In the genomic region with DNA sequence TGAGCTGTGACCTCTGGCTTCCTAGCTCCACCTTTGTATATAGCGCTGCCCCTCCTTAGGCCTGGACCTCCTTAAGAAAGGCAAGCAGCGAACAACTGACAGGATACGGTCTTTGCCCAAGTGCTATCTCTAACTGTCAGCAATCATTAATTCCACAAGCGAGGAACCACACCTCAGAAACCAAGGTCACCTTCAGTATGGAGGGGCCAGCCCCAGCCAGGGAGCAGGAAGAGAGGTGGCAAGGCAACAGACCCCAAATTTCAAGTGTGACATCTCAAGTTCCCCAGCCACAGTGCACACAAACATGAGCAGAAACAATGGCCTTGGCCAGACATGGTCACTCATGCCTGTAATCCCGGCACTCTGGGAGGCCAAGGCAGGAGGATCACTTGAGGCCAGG, we compare ENCODE assay signal across 34 cellular contexts. TPM values are rescaled to one million over a fixed set of nuclear protein-coding genes. Genes with fewer than 3 reads are reported as not detected.
"Had no signal": no experiment of that assay in that cellular context is flagged by ENCODE, and none has a peak within 500 bp of the region (broad histone marks: within the 10 kb centered on the region; RNA-seq: fewer than 3 reads in every experiment).

No MANE protein-coding gene starts in this region.

- H3K36me3 ChIP-seq: ascending aorta, breast epithelium, cardiac muscle cell, colonic mucosa, esophagus squamous epithelium had no signal

- H3K27me3 ChIP-seq: ascending aorta, breast epithelium, colonic mucosa had no signal

- H3K9me3 ChIP-seq: ascending aorta, breast epithelium, colonic mucosa, esophagus squamous epithelium had no signal

- H3K27ac ChIP-seq: ascending aorta, breast epithelium, cardiac muscle cell, colonic mucosa, epithelial cell of prostate, esophagus squamous epithelium had no signal

- H3K9me3 Mint-ChIP-seq: activated CD4-positive, alpha-beta memory T cell treated with anti-CD3 and anti-CD28 coated beads for 36 hours; activated CD4-positive, alpha-beta T cell treated with anti-CD3 and anti-CD28 coated beads, Interleukin-2, amount 10 ng/mL, durations not matched to agents 24 days and 14 days; activated naive CD4-positive, alpha-beta T cell treated with anti-CD3 and anti-CD28 coated beads, Interleukin-2, amount 10 ng/mL, durations not matched to agents 7 days and 5 days; activated naive CD4-positive, alpha-beta T cell treated with anti-CD3 and anti-CD28 coated beads, Interleukin-2, amount 50 U/mL, for 72 hours; activated naive CD8-positive, alpha-beta T cell treated with anti-CD3 and anti-CD28 coated beads, Interleukin-2, amount 10 ng/mL, durations not matched to agents 7 days and 5 days; activated T-cell treated with anti-CD3 and anti-CD28 coated beads, Interleukin-2, amount 50 U/mL, for 24 hours; activated T-cell treated with anti-CD3 and anti-CD28 coated beads, Interleukin-2, amount 50 U/mL, for 72 hours; brain; effector memory CD8-positive, alpha-beta T cell had no signal

- H3K4me3 ChIP-seq: ascending aorta, breast epithelium, cardiac muscle cell, colonic mucosa, esophagus squamous epithelium had no signal

- ATAC-seq: activated CD4-positive, alpha-beta T cell treated with anti-CD3 and anti-CD28 coated beads for 36 hours; activated CD8-positive, alpha-beta T cell treated with anti-CD3 and anti-CD28 coated beads, Interleukin-2, amount 10 ng/mL, durations not matched to agents 7 days and 5 days; activated naive CD4-positive, alpha-beta T cell treated with anti-CD3 and anti-CD28 coated beads, Interleukin-2, amount 50 U/mL, for 72 hours; activated T-cell treated with anti-CD3 and anti-CD28 coated beads, Interleukin-2, amount 50 U/mL, for 72 hours; effector memory CD8-positive, alpha-beta T cell had no signal

- H3K27ac Mint-ChIP-seq: activated CD4-positive, alpha-beta memory T cell treated with anti-CD3 and anti-CD28 coated beads for 36 hours; activated CD4-positive, alpha-beta T cell treated with anti-CD3 and anti-CD28 coated beads for 36 hours; activated CD4-positive, alpha-beta T cell treated with anti-CD3 and anti-CD28 coated beads, Interleukin-2, amount 10 ng/mL, durations not matched to agents 24 days and 14 days; activated CD8-positive, alpha-beta T cell treated with anti-CD3 and anti-CD28 coated beads, Interleukin-2, amount 10 ng/mL, durations not matched to agents 7 days and 5 days; activated naive CD4-positive, alpha-beta T cell treated with anti-CD3 and anti-CD28 coated beads, Interleukin-2, amount 10 ng/mL, durations not matched to agents 7 days and 5 days; activated naive CD4-positive, alpha-beta T cell treated with anti-CD3 and anti-CD28 coated beads, Interleukin-2, amount 50 U/mL, for 72 hours; activated naive CD8-positive, alpha-beta T cell treated with anti-CD3 and anti-CD28 coated beads, Interleukin-2, amount 10 ng/mL, durations not matched to agents 7 days and 5 days; activated T-cell treated with anti-CD3 and anti-CD28 coated beads, Interleukin-2, amount 50 U/mL, for 24 hours; activated T-cell treated with anti-CD3 and anti-CD28 coated beads, Interleukin-2, amount 50 U/mL, for 72 hours; brain; effector memory CD8-positive, alpha-beta T cell had no signal

- H3K36me3 Mint-ChIP-seq: activated CD4-positive, alpha-beta memory T cell treated with anti-CD3 and anti-CD28 coated beads for 36 hours; activated naive CD4-positive, alpha-beta T cell treated with anti-CD3 and anti-CD28 coated beads, Interleukin-2, amount 10 ng/mL, durations not matched to agents 7 days and 5 days; activated naive CD4-positive, alpha-beta T cell treated with anti-CD3 and anti-CD28 coated beads, Interleukin-2, amount 50 U/mL, for 72 hours; activated naive CD8-positive, alpha-beta T cell treated with anti-CD3 and anti-CD28 coated beads, Interleukin-2, amount 10 ng/mL, durations not matched to agents 7 days and 5 days; brain had no signal

- FAIRE-seq: endometrium, endothelial cell of umbilical vein had no signal

- H3K4me1 Mint-ChIP-seq: activated CD4-positive, alpha-beta T cell treated with anti-CD3 and anti-CD28 coated beads, Interleukin-2, amount 10 ng/mL, durations not matched to agents 24 days and 14 days had no signal

- H3K4me3 Mint-ChIP-seq: activated CD4-positive, alpha-beta memory T cell treated with anti-CD3 and anti-CD28 coated beads for 36 hours; activated CD4-positive, alpha-beta T cell treated with anti-CD3 and anti-CD28 coated beads for 36 hours; activated CD4-positive, alpha-beta T cell treated with anti-CD3 and anti-CD28 coated beads, Interleukin-2, amount 10 ng/mL, durations not matched to agents 24 days and 14 days; activated CD8-positive, alpha-beta T cell treated with anti-CD3 and anti-CD28 coated beads, Interleukin-2, amount 10 ng/mL, durations not matched to agents 7 days and 5 days; activated naive CD4-positive, alpha-beta T cell treated with anti-CD3 and anti-CD28 coated beads, Interleukin-2, amount 10 ng/mL, durations not matched to agents 7 days and 5 days; activated naive CD8-positive, alpha-beta T cell treated with anti-CD3 and anti-CD28 coated beads, Interleukin-2, amount 10 ng/mL, durations not matched to agents 7 days and 5 days; activated T-cell treated with anti-CD3 and anti-CD28 coated beads, Interleukin-2, amount 50 U/mL, for 24 hours; activated T-cell treated with anti-CD3 and anti-CD28 coated beads, Interleukin-2, amount 50 U/mL, for 72 hours; brain; effector memory CD8-positive, alpha-beta T cell had no signal

- DNase-seq: activated CD4-positive, alpha-beta memory T cell treated with anti-CD3 and anti-CD28 coated beads for 36 hours; activated CD4-positive, alpha-beta T cell treated with anti-CD3 and anti-CD28 coated beads for 36 hours; activated CD4-positive, alpha-beta T cell treated with anti-CD3 and anti-CD28 coated beads, Interleukin-2, amount 10 ng/mL, durations not matched to agents 24 days and 14 days; activated CD4-positive, CD25-positive, alpha-beta regulatory T cell; activated CD4-positive, CD25-positive, alpha-beta regulatory T cell treated with anti-CD3 and anti-CD28 coated beads, Interleukin-2, amount 50 U/mL, for 72 hours; activated CD8-positive, alpha-beta T cell treated with anti-CD3 and anti-CD28 coated beads, Interleukin-2, amount 10 ng/mL, durations not matched to agents 7 days and 5 days; activated gamma-delta T cell; activated naive CD4-positive, alpha-beta T cell; activated naive CD4-positive, alpha-beta T cell treated with anti-CD3 and anti-CD28 coated beads, Interleukin-2, amount 10 ng/mL, durations not matched to agents 7 days and 5 days; activated naive CD8-positive, alpha-beta T cell treated with anti-CD3 and anti-CD28 coated beads, Interleukin-2, amount 10 ng/mL, durations not matched to agents 7 days and 5 days; activated T-cell treated with anti-CD3 and anti-CD28 coated beads for 4 hours; activated T-cell treated with anti-CD3 and anti-CD28 coated beads, Interleukin-2, amount 50 U/mL, for 24 hours; activated T-cell treated with anti-CD3 and anti-CD28 coated beads, Interleukin-2, amount 50 U/mL, for 72 hours; central memory CD4-positive, alpha-beta T cell; cerebellar nuclear complex; colonic mucosa; dermis blood vessel endothelial cell; effector CD4-positive, alpha-beta T cell; effector memory CD8-positive, alpha-beta T cell; esophagus squamous epithelium; foreskin melanocyte; head of caudate nucleus; T-helper 2 cell had no signal

- H3K4me1 ChIP-seq: ascending aorta, breast epithelium, colonic mucosa had no signal

RNA-seq across cellular contexts. Expression of gene AOC1, which starts 4.8 kb away (rescaled TPM):
- total RNA-seq: activated CD4-positive, alpha-beta memory T cell treated with anti-CD3 and anti-CD28 coated beads for 36 hours; activated CD4-positive, alpha-beta T cell treated with anti-CD3 and anti-CD28 coated beads for 36 hours; activated CD4-positive, alpha-beta T cell treated with anti-CD3 and anti-CD28 coated beads, Interleukin-2, amount 10 ng/mL, durations not matched to agents 24 days and 14 days; activated CD8-positive, alpha-beta T cell treated with anti-CD3 and anti-CD28 coated beads, Interleukin-2, amount 10 ng/mL, durations not matched to agents 7 days and 5 days; activated naive CD4-positive, alpha-beta T cell treated with anti-CD3 and anti-CD28 coated beads, Interleukin-2, amount 50 U/mL, for 72 hours; activated naive CD8-positive, alpha-beta T cell treated with anti-CD3 and anti-CD28 coated beads, Interleukin-2, amount 10 ng/mL, durations not matched to agents 7 days and 5 days; activated T-cell treated with anti-CD3 and anti-CD28 coated beads, Interleukin-2, amount 50 U/mL, for 72 hours; dermis blood vessel endothelial cell; endothelial cell of umbilical vein; fibroblast of lung; fibroblast of villous mesenchyme; T-helper 1 cell treated with Interleukin-12 subunit alpha and Interleukin-12 subunit beta and Interleukin-4 antibody, amounts not matched to agents 30 ng/mL and 1 ng/mL, for 36 hours had no signal
- polyA plus RNA-seq: cardiac muscle cell, endothelial cell of umbilical vein, fibroblast of lung had no signal

RNA-seq across cellular contexts. Expression of gene TMEM176A, which starts 47.0 kb away (rescaled TPM):
- total RNA-seq: activated CD4-positive, alpha-beta memory T cell treated with anti-CD3 and anti-CD28 coated beads for 36 hours; activated CD4-positive, alpha-beta T cell treated with anti-CD3 and anti-CD28 coated beads for 36 hours; activated CD4-positive, alpha-beta T cell treated with anti-CD3 and anti-CD28 coated beads, Interleukin-2, amount 10 ng/mL, durations not matched to agents 24 days and 14 days; activated CD8-positive, alpha-beta T cell treated with anti-CD3 and anti-CD28 coated beads, Interleukin-2, amount 10 ng/mL, durations not matched to agents 7 days and 5 days; activated naive CD4-positive, alpha-beta T cell treated with anti-CD3 and anti-CD28 coated beads, Interleukin-2, amount 50 U/mL, for 72 hours; dermis blood vessel endothelial cell; endothelial cell of umbilical vein; fibroblast of villous mesenchyme; T-helper 1 cell treated with Interleukin-12 subunit alpha and Interleukin-12 subunit beta and Interleukin-4 antibody, amounts not matched to agents 30 ng/mL and 1 ng/mL, for 36 hours had no signal
- polyA plus RNA-seq: endothelial cell of umbilical vein had no signal

RNA-seq across cellular contexts. Expression of gene TMEM176B, which starts 47.4 kb away (rescaled TPM):
- total RNA-seq: activated CD4-positive, alpha-beta memory T cell treated with anti-CD3 and anti-CD28 coated beads for 36 hours; activated CD4-positive, alpha-beta T cell treated with anti-CD3 and anti-CD28 coated beads for 36 hours; activated CD4-positive, alpha-beta T cell treated with anti-CD3 and anti-CD28 coated beads, Interleukin-2, amount 10 ng/mL, durations not matched to agents 24 days and 14 days; activated CD8-positive, alpha-beta T cell treated with anti-CD3 and anti-CD28 coated beads, Interleukin-2, amount 10 ng/mL, durations not matched to agents 7 days and 5 days; activated naive CD4-positive, alpha-beta T cell treated with anti-CD3 and anti-CD28 coated beads, Interleukin-2, amount 50 U/mL, for 72 hours; activated T-cell treated with anti-CD3 and anti-CD28 coated beads, Interleukin-2, amount 50 U/mL, for 72 hours; dermis blood vessel endothelial cell; endothelial cell of umbilical vein; T-helper 1 cell treated with Interleukin-12 subunit alpha and Interleukin-12 subunit beta and Interleukin-4 antibody, amounts not matched to agents 30 ng/mL and 1 ng/mL, for 36 hours had no signal
